In genomic region chr10:50590935-50591334, GRCh38 we compare ENCODE assay signal across 27 cellular contexts.
"Had no signal": no experiment of that assay in that cellular context is flagged by ENCODE, and none has a peak within 500 bp of the region (broad histone marks: within the 10 kb centered on the region; RNA-seq: fewer than 3 reads in every experiment).

No MANE protein-coding gene starts in this region.

- DNase-seq: dorsolateral prefrontal cortex; effector CD4-positive, alpha-beta T cell; endodermal cell; foreskin fibroblast; gastrocnemius medialis; left cardiac atrium; left lung; mammary epithelial cell; mesendoderm; midbrain; naive thymus-derived CD4-positive, alpha-beta T cell; nucleus accumbens; spleen; stimulated activated CD4-positive, alpha-beta T cell treated with anti-CD3 and anti-CD28 coated beads, Interleukin-4, amount 100 ng/mL, for 4 hours; upper lobe of right lung; uterus had no signal

- H3K9me3 Mint-ChIP-seq: endodermal cell; nephron; stimulated activated memory B cell treated with anti-CD40 and anti-IgM and Interleukin-4, amounts not matched to agents 10 μg/mL and 1 μg/mL and 100 μg/mL, for 72 hours; stimulated activated naive CD8-positive, alpha-beta T cell treated with anti-CD3 and anti-CD28 coated beads, Interleukin-15, Interleukin-2, amounts not matched to agents 100 ng/mL and 50 ng/mL, for 24 hours had no signal

- H3K27me3 ChIP-seq: dorsolateral prefrontal cortex, gastrocnemius medialis, hepatocyte, left lung, right atrium auricular region, spleen, tibial nerve, upper lobe of right lung, uterus had no signal

- H2AFZ ChIP-seq: hepatocyte had no signal

- H3K4me2 ChIP-seq: hepatocyte had no signal

- H3K36me3 ChIP-seq: gastrocnemius medialis, prostate gland, uterus had no signal

- H3K27me3 Mint-ChIP-seq: naive thymus-derived CD4-positive, alpha-beta T cell; stimulated activated memory B cell treated with anti-CD40 and anti-IgM and Interleukin-4, amounts not matched to agents 10 μg/mL and 1 μg/mL and 100 μg/mL, for 72 hours; stimulated activated naive CD8-positive, alpha-beta T cell treated with anti-CD3 and anti-CD28 coated beads, Interleukin-15, Interleukin-2, amounts not matched to agents 100 ng/mL and 50 ng/mL, for 24 hours had no signal

- ATAC-seq: esophagus mucosa; gastrocnemius medialis; left cardiac atrium; left lung; naive thymus-derived CD4-positive, alpha-beta T cell; stimulated activated memory B cell treated with anti-CD40 and anti-IgM and Interleukin-4, amounts not matched to agents 10 μg/mL and 1 μg/mL and 100 μg/mL, for 72 hours; upper lobe of right lung had no signal

- H3K4me3 ChIP-seq: dorsolateral prefrontal cortex, gastrocnemius medialis, hepatocyte, left lung, prostate gland, right atrium auricular region, skin epidermis, spleen, thoracic aorta, tibial nerve, upper lobe of right lung, uterus had no signal

- H3K27ac Mint-ChIP-seq: endodermal cell; nephron; stimulated activated memory B cell treated with anti-CD40 and anti-IgM and Interleukin-4, amounts not matched to agents 10 μg/mL and 1 μg/mL and 100 μg/mL, for 72 hours; stimulated activated naive CD8-positive, alpha-beta T cell treated with anti-CD3 and anti-CD28 coated beads, Interleukin-15, Interleukin-2, amounts not matched to agents 100 ng/mL and 50 ng/mL, for 24 hours had no signal

- H3K4me1 ChIP-seq: prostate gland, upper lobe of right lung, uterus had no signal

- H3K4me3 Mint-ChIP-seq: endodermal cell; naive thymus-derived CD4-positive, alpha-beta T cell; nephron; stimulated activated memory B cell treated with anti-CD40 and anti-IgM and Interleukin-4, amounts not matched to agents 10 μg/mL and 1 μg/mL and 100 μg/mL, for 72 hours; stimulated activated naive CD8-positive, alpha-beta T cell treated with anti-CD3 and anti-CD28 coated beads, Interleukin-15, Interleukin-2, amounts not matched to agents 100 ng/mL and 50 ng/mL, for 24 hours had no signal

- H3K27ac ChIP-seq: epithelial cell of prostate, gastrocnemius medialis, hepatocyte, left lung, prostate gland, right atrium auricular region, skin epidermis, spleen, thoracic aorta, tibial nerve, upper lobe of right lung, uterus had no signal

- H3K9me3 ChIP-seq: gastrocnemius medialis, left lung, prostate gland, right atrium auricular region, spleen, thoracic aorta, tibial nerve, upper lobe of right lung, uterus had no signal
